In genomic region chr3:138862531-138862923, GRCh38 we compare ENCODE assay signal across 8 cellular contexts. TPM values are rescaled to one million over a fixed set of nuclear protein-coding genes. Genes with fewer than 3 reads are reported as not detected.
DNase-seq lines count a peak whose midpoint lies in the region; ATAC-seq and TF ChIP-seq lines count a peak whose summit lies in the region.

No MANE protein-coding gene starts in this region.

- no peaks in the 10 kb centered on the region for H3K27me3 Mint-ChIP-seq in effector memory CD8-positive, alpha-beta T cell

- H3K4me3 ChIP-seq in H7 (ENCODE audit: insufficient read depth, low read depth, low read length) (0 out of 2 replicates have a peak overlapping the region, but pooled peaks have one; percentile 1), psoas muscle (peak overlapping the region; percentile 5)

- ATAC-seq in Right ventricle myocardium superior (ENCODE audit: poor library complexity) (peak; percentile 74), psoas muscle (peak in 1 of 4 donors; percentile 36)
- no peak for ATAC-seq in effector memory CD8-positive, alpha-beta T cell (replicated peaks)

- H3K36me3 Mint-ChIP-seq in effector memory CD8-positive, alpha-beta T cell (ENCODE audit: insufficient read depth): no peaks in the 10 kb centered on the region

- H3K4me1 ChIP-seq in psoas muscle: peaks cover 12% of the 10 kb centered on the region

- TF ChIP-seq CTCF in psoas muscle (IDR thresholded peaks at IDR 0.05): no peak

- H3K36me3 ChIP-seq in H7 (replicated peaks; ENCODE audit: control insufficient read depth, insufficient read depth, low read length): no peaks in the 10 kb centered on the region
- H3K36me3 ChIP-seq in psoas muscle (ENCODE audit: insufficient read depth in 1 of 2, low read depth in 1 of 2): no peaks in the 10 kb centered on the region

- peak overlapping the region in 1 of 2 donors; percentile 4 for H3K27ac Mint-ChIP-seq in effector memory CD8-positive, alpha-beta T cell

- no peaks in the 10 kb centered on the region for H3K4me1 Mint-ChIP-seq in effector memory CD8-positive, alpha-beta T cell (ENCODE audit: low read depth in 2 of 2)

- no peaks in the 10 kb centered on the region for H3K9me3 ChIP-seq in psoas muscle

- no peak overlapping the region for H3K4me3 Mint-ChIP-seq in effector memory CD8-positive, alpha-beta T cell

- no peaks in the 10 kb centered on the region for H3K27me3 ChIP-seq in H7 (ENCODE audit: control insufficient read depth, insufficient read depth, low read length)
- H3K27me3 ChIP-seq in psoas muscle (ENCODE audit: insufficient read depth in 3 of 3, low read length in 2 of 3): no peaks in the 10 kb centered on the region

- intact Hi-C loops in Right ventricle myocardium superior (cut with DNase I): no loop called here
- intact Hi-C loops in psoas muscle (cut with DNase I): no loop called here

- 59 to 67% (median 61%) methylated on average over 4 of the region's 4 CpGs for WGBS in psoas muscle, 3 donors

- H3K27ac ChIP-seq in psoas muscle: peak overlapping the region; percentile 68

- no peaks in the 10 kb centered on the region for H3K9me3 Mint-ChIP-seq in effector memory CD8-positive, alpha-beta T cell

- DNase-seq in H7: peak; percentile 50
- peak; percentile 85 for DNase-seq in SIG-M5 treated with dmso at 0.1 percent for 504 hours (lab: John Stamatoyannopoulos, UW; ENCODE audit: unreplicated experiment)
- no peak for DNase-seq in Right ventricle myocardium superior
- DNase-seq in psoas muscle: no peak
- no peak for DNase-seq in NCI-H1930 (lab: John Stamatoyannopoulos, UW)
- DNase-seq in activated CD4-positive, alpha-beta T cell treated with anti-CD3 and anti-CD28 coated beads, Interleukin-2, amount 50 U/mL, for 48 hours: no peak
- no peak for DNase-seq in islet precursor cell
- no peak for DNase-seq in effector memory CD8-positive, alpha-beta T cell

RNA-seq across cellular contexts. Expression of gene PIK3CB, which starts 27.8 kb away (rescaled TPM):
- total RNA-seq in H7 (2014; rRNA removed; shearing (Covaris generic)): 19.0 and 26.7 TPM in 2 replicates
- total RNA-seq in Right ventricle myocardium superior (30.7 TPM), psoas muscle (10 to 100 TPM; 14.6 to 46.3 (median 24.5) TPM)
- polyA plus RNA-seq in psoas muscle: 10 to 100 TPM in 2 of 3 donors, 1 to 10 TPM in 1; 5.8 to 39.1 (median 18.1) TPM

Comparison
In these comparisons a context has a peak if more than half of its experiments do, and no peak if none do; other contexts are left out.
1. DNase-seq: peak in H7 (single experiment) and SIG-M5 treated with dmso at 0.1 percent for 504 hours (single experiment); none in Right ventricle myocardium superior (single experiment), psoas muscle (0 of 2), NCI-H1930 (0 of 2), activated CD4-positive, alpha-beta T cell treated with anti-CD3 and anti-CD28 coated beads, Interleukin-2, amount 50 U/mL, for 48 hours (0 of 2), islet precursor cell (single experiment) and effector memory CD8-positive, alpha-beta T cell (0 of 3).